Comparison of ENCODE assay signal across 1 cellular context in the genomic region with DNA sequence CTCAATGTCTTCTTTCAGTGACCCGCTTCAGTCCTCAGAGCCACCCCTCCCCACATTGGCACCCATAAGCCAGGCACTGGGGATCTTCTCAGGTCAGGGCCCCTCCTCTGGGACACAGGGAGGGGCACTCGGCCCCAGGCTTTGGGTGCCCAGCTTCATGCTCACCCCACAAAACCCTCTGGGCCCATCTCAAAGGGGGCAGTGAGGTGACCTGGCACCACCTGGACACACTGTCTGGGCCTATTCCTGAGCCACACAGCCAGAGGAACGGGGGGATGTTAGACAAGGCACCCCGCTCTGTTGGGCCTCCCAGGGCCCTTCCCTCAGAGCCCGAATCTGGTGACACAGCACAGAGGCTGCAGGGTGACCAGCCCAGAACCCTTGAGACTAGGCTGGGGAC.
TF ChIP-seq lines count a peak whose summit lies in the region.

No MANE protein-coding gene starts in this region.

TF ChIP-seq in HepG2, 621 proteins besides CTCF, POLR2A, EP300 and RAD21 (continued from another document):
- TF ChIP-seq ZFP36 (IDR thresholded peaks at IDR 0.05; ENCODE audit: borderline replicate concordance, low read depth, low read length, partially characterized antibody), result no peak
- TF ChIP-seq ZNF276 (CRISPR knock-in tag; IDR thresholded peaks at IDR 0.05; ENCODE audit: low read depth), result no peak
- no peak for TF ChIP-seq ZNF230 (CRISPR knock-in tag; IDR thresholded peaks at IDR 0.05)
- TF ChIP-seq WIZ (CRISPR knock-in tag; IDR thresholded peaks at IDR 0.05), result no peak
- no peak for TF ChIP-seq GABPB1 (CRISPR knock-in tag; IDR thresholded peaks at IDR 0.05)
- TF ChIP-seq E2F5 (CRISPR knock-in tag; conservative IDR thresholded peaks at IDR 0.05), result no peak
- TF ChIP-seq ZNF547 (CRISPR knock-in tag; IDR thresholded peaks at IDR 0.05), result no peak
- TF ChIP-seq PTBP1 (IDR thresholded peaks at IDR 0.05; ENCODE audit: low read depth, low read length, poor library complexity, severe bottlenecking), result no peak
- TF ChIP-seq MAZ (IDR thresholded peaks at IDR 0.05; ENCODE audit: borderline replicate concordance, low read depth, low read length), result no peak
- no peak for TF ChIP-seq MAZ (CRISPR knock-in tag; IDR thresholded peaks at IDR 0.05; ENCODE audit: low read depth)
- TF ChIP-seq RXRB (CRISPR knock-in tag; IDR thresholded peaks at IDR 0.05; ENCODE audit: borderline replicate concordance), result no peak
- TF ChIP-seq ZNF350 (CRISPR knock-in tag; IDR thresholded peaks at IDR 0.05; ENCODE audit: borderline replicate concordance, low read depth), result no peak
- TF ChIP-seq ZNF432 (CRISPR knock-in tag; IDR thresholded peaks at IDR 0.05; ENCODE audit: borderline replicate concordance), result no peak
- TF ChIP-seq HOXD1 (CRISPR knock-in tag; IDR thresholded peaks at IDR 0.05), result no peak
- TF ChIP-seq, protein P1, sequence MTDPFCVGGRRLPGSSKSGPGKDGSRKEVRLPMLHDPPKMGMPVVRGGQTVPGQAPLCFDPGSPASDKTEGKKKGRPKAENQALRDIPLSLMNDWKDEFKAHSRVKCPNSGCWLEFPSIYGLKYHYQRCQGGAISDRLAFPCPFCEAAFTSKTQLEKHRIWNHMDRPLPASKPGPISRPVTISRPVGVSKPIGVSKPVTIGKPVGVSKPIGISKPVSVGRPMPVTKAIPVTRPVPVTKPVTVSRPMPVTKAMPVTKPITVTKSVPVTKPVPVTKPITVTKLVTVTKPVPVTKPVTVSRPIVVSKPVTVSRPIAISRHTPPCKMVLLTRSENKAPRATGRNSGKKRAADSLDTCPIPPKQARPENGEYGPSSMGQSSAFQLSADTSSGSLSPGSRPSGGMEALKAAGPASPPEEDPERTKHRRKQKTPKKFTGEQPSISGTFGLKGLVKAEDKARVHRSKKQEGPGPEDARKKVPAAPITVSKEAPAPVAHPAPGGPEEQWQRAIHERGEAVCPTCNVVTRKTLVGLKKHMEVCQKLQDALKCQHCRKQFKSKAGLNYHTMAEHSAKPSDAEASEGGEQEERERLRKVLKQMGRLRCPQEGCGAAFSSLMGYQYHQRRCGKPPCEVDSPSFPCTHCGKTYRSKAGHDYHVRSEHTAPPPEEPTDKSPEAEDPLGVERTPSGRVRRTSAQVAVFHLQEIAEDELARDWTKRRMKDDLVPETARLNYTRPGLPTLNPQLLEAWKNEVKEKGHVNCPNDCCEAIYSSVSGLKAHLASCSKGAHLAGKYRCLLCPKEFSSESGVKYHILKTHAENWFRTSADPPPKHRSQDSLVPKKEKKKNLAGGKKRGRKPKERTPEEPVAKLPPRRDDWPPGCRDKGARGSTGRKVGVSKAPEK (CRISPR knock-in tag; IDR thresholded peaks at IDR 0.05; ENCODE audit: borderline replicate concordance), result no peak
- TF ChIP-seq ZNF12 (CRISPR knock-in tag; IDR thresholded peaks at IDR 0.05), result no peak
- TF ChIP-seq ZNF235 (CRISPR knock-in tag; IDR thresholded peaks at IDR 0.05; ENCODE audit: borderline replicate concordance), result no peak
- no peak for TF ChIP-seq XRCC5 (optimal IDR thresholded peaks at IDR 0.05; ENCODE audit: low read length)
